Comparison of ENCODE assay signal across 3 cellular contexts in the genomic region with DNA sequence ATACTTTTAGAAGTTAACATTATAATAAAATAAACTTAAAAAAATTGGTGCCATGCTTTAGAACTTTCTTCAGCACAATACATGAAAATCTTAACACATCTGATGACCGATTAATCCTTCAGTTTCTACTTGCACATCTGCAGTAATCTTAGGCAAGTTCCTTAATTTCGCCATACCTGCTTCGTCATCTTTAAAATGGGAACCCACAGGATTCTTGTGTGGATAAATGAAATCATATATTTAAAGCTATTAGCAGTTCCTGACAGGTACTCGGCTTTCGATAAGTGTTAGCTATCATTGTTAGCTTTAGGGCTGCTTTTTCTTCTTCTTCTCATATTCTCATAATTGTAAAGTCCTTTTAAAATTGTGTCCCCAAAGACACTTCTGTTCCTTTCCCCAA.
TF ChIP-seq lines count a peak whose summit lies in the region.

No MANE protein-coding gene starts in this region.

TF ChIP-seq in SK-N-SH, 30 proteins besides CTCF, POLR2A, EP300 and RAD21 (continued from another document):
- TF ChIP-seq, protein P1, sequence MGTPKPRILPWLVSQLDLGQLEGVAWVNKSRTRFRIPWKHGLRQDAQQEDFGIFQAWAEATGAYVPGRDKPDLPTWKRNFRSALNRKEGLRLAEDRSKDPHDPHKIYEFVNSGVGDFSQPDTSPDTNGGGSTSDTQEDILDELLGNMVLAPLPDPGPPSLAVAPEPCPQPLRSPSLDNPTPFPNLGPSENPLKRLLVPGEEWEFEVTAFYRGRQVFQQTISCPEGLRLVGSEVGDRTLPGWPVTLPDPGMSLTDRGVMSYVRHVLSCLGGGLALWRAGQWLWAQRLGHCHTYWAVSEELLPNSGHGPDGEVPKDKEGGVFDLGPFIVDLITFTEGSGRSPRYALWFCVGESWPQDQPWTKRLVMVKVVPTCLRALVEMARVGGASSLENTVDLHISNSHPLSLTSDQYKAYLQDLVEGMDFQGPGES (IDR thresholded peaks at IDR 0.05; ENCODE audit: low read depth, low read length), result no peak
- TF ChIP-seq TAF1 (IDR thresholded peaks at IDR 0.05; ENCODE audit: borderline replicate concordance, low read depth, low read length) (no peak), SMC3 (IDR thresholded peaks at IDR 0.05; ENCODE audit: low read depth, low read length) (no peak), FOXM1 (IDR thresholded peaks at IDR 0.05; ENCODE audit: low read depth) (no peak), SIN3A (IDR thresholded peaks at IDR 0.05; ENCODE audit: borderline replicate concordance, low read depth, low read length) (no peak), NRF1 (IDR thresholded peaks at IDR 0.05; ENCODE audit: low read depth, low read length) (no peak), GABPA (IDR thresholded peaks at IDR 0.05; ENCODE audit: low read depth) (no peak)
- TF ChIP-seq, protein P2, sequence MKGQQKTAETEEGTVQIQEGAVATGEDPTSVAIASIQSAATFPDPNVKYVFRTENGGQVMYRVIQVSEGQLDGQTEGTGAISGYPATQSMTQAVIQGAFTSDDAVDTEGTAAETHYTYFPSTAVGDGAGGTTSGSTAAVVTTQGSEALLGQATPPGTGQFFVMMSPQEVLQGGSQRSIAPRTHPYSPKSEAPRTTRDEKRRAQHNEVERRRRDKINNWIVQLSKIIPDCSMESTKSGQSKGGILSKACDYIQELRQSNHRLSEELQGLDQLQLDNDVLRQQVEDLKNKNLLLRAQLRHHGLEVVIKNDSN (IDR thresholded peaks at IDR 0.05; ENCODE audit: borderline replicate concordance, low read depth), result no peak
- TF ChIP-seq, protein P3, sequence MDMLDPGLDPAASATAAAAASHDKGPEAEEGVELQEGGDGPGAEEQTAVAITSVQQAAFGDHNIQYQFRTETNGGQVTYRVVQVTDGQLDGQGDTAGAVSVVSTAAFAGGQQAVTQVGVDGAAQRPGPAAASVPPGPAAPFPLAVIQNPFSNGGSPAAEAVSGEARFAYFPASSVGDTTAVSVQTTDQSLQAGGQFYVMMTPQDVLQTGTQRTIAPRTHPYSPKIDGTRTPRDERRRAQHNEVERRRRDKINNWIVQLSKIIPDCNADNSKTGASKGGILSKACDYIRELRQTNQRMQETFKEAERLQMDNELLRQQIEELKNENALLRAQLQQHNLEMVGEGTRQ (IDR thresholded peaks at IDR 0.05; ENCODE audit: borderline replicate concordance, low read depth, low read length), result no peak
- TF ChIP-seq, protein P4, sequence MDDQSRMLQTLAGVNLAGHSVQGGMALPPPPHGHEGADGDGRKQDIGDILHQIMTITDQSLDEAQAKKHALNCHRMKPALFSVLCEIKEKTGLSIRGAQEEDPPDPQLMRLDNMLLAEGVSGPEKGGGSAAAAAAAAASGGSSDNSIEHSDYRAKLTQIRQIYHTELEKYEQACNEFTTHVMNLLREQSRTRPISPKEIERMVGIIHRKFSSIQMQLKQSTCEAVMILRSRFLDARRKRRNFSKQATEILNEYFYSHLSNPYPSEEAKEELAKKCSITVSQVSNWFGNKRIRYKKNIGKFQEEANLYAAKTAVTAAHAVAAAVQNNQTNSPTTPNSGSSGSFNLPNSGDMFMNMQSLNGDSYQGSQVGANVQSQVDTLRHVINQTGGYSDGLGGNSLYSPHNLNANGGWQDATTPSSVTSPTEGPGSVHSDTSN (IDR thresholded peaks at IDR 0.05), result no peak

TF ChIP-seq in SK-N-SH treated with all-trans-retinoic acid at 6 μM for 48 hours, 23 proteins besides CTCF, POLR2A, EP300 and RAD21 (continued from another document):
- TF ChIP-seq, protein P5, sequence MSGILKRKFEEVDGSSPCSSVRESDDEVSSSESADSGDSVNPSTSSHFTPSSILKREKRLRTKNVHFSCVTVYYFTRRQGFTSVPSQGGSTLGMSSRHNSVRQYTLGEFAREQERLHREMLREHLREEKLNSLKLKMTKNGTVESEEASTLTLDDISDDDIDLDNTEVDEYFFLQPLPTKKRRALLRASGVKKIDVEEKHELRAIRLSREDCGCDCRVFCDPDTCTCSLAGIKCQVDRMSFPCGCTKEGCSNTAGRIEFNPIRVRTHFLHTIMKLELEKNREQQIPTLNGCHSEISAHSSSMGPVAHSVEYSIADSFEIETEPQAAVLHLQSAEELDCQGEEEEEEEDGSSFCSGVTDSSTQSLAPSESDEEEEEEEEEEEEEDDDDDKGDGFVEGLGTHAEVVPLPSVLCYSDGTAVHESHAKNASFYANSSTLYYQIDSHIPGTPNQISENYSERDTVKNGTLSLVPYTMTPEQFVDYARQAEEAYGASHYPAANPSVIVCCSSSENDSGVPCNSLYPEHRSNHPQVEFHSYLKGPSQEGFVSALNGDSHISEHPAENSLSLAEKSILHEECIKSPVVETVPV (CRISPR knock-in tag; IDR thresholded peaks at IDR 0.05), result no peak
- TF ChIP-seq, protein P6, sequence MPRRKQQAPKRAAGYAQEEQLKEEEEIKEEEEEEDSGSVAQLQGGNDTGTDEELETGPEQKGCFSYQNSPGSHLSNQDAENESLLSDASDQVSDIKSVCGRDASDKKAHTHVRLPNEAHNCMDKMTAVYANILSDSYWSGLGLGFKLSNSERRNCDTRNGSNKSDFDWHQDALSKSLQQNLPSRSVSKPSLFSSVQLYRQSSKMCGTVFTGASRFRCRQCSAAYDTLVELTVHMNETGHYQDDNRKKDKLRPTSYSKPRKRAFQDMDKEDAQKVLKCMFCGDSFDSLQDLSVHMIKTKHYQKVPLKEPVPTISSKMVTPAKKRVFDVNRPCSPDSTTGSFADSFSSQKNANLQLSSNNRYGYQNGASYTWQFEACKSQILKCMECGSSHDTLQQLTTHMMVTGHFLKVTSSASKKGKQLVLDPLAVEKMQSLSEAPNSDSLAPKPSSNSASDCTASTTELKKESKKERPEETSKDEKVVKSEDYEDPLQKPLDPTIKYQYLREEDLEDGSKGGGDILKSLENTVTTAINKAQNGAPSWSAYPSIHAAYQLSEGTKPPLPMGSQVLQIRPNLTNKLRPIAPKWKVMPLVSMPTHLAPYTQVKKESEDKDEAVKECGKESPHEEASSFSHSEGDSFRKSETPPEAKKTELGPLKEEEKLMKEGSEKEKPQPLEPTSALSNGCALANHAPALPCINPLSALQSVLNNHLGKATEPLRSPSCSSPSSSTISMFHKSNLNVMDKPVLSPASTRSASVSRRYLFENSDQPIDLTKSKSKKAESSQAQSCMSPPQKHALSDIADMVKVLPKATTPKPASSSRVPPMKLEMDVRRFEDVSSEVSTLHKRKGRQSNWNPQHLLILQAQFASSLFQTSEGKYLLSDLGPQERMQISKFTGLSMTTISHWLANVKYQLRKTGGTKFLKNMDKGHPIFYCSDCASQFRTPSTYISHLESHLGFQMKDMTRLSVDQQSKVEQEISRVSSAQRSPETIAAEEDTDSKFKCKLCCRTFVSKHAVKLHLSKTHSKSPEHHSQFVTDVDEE (CRISPR knock-in tag; IDR thresholded peaks at IDR 0.05), result no peak
- no peak for TF ChIP-seq ZC3H10 (CRISPR knock-in tag; IDR thresholded peaks at IDR 0.05)
- TF ChIP-seq ZFP3 (CRISPR knock-in tag; IDR thresholded peaks at IDR 0.05), result no peak
- TF ChIP-seq ZFP30 (CRISPR knock-in tag; IDR thresholded peaks at IDR 0.05), result no peak

TF ChIP-seq in WTC11, 78 proteins besides CTCF, POLR2A, EP300 and RAD21 (continued from another document):
- TF ChIP-seq, protein P7, sequence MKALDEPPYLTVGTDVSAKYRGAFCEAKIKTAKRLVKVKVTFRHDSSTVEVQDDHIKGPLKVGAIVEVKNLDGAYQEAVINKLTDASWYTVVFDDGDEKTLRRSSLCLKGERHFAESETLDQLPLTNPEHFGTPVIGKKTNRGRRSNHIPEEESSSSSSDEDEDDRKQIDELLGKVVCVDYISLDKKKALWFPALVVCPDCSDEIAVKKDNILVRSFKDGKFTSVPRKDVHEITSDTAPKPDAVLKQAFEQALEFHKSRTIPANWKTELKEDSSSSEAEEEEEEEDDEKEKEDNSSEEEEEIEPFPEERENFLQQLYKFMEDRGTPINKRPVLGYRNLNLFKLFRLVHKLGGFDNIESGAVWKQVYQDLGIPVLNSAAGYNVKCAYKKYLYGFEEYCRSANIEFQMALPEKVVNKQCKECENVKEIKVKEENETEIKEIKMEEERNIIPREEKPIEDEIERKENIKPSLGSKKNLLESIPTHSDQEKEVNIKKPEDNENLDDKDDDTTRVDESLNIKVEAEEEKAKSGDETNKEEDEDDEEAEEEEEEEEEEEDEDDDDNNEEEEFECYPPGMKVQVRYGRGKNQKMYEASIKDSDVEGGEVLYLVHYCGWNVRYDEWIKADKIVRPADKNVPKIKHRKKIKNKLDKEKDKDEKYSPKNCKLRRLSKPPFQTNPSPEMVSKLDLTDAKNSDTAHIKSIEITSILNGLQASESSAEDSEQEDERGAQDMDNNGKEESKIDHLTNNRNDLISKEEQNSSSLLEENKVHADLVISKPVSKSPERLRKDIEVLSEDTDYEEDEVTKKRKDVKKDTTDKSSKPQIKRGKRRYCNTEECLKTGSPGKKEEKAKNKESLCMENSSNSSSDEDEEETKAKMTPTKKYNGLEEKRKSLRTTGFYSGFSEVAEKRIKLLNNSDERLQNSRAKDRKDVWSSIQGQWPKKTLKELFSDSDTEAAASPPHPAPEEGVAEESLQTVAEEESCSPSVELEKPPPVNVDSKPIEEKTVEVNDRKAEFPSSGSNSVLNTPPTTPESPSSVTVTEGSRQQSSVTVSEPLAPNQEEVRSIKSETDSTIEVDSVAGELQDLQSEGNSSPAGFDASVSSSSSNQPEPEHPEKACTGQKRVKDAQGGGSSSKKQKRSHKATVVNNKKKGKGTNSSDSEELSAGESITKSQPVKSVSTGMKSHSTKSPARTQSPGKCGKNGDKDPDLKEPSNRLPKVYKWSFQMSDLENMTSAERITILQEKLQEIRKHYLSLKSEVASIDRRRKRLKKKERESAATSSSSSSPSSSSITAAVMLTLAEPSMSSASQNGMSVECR (CRISPR knock-in tag; IDR thresholded peaks at IDR 0.05; ENCODE audit: borderline replicate concordance), result no peak
- TF ChIP-seq, protein P8, sequence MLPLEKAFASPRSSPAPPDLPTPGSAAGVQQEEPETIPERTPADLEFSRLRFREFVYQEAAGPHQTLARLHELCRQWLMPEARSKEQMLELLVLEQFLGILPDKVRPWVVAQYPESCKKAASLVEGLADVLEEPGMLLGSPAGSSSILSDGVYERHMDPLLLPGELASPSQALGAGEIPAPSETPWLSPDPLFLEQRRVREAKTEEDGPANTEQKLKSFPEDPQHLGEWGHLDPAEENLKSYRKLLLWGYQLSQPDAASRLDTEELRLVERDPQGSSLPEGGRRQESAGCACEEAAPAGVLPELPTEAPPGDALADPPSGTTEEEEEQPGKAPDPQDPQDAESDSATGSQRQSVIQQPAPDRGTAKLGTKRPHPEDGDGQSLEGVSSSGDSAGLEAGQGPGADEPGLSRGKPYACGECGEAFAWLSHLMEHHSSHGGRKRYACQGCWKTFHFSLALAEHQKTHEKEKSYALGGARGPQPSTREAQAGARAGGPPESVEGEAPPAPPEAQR (CRISPR knock-in tag; IDR thresholded peaks at IDR 0.05), result no peak
- TF ChIP-seq, protein P3 (CRISPR knock-in tag; IDR thresholded peaks at IDR 0.05), result no peak
- TF ChIP-seq PRRX2 (CRISPR knock-in tag; IDR thresholded peaks at IDR 0.05) (no peak), EMX1 (CRISPR knock-in tag; IDR thresholded peaks at IDR 0.05) (no peak), ZNF219 (CRISPR knock-in tag; IDR thresholded peaks at IDR 0.05; ENCODE audit: borderline replicate concordance) (no peak)
- TF ChIP-seq, protein P9, sequence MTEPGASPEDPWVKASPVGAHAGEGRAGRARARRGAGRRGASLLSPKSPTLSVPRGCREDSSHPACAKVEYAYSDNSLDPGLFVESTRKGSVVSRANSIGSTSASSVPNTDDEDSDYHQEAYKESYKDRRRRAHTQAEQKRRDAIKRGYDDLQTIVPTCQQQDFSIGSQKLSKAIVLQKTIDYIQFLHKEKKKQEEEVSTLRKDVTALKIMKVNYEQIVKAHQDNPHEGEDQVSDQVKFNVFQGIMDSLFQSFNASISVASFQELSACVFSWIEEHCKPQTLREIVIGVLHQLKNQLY (CRISPR knock-in tag; IDR thresholded peaks at IDR 0.05), result no peak
